10 cellular contexts compared by ENCODE assay signal in the genomic region with DNA sequence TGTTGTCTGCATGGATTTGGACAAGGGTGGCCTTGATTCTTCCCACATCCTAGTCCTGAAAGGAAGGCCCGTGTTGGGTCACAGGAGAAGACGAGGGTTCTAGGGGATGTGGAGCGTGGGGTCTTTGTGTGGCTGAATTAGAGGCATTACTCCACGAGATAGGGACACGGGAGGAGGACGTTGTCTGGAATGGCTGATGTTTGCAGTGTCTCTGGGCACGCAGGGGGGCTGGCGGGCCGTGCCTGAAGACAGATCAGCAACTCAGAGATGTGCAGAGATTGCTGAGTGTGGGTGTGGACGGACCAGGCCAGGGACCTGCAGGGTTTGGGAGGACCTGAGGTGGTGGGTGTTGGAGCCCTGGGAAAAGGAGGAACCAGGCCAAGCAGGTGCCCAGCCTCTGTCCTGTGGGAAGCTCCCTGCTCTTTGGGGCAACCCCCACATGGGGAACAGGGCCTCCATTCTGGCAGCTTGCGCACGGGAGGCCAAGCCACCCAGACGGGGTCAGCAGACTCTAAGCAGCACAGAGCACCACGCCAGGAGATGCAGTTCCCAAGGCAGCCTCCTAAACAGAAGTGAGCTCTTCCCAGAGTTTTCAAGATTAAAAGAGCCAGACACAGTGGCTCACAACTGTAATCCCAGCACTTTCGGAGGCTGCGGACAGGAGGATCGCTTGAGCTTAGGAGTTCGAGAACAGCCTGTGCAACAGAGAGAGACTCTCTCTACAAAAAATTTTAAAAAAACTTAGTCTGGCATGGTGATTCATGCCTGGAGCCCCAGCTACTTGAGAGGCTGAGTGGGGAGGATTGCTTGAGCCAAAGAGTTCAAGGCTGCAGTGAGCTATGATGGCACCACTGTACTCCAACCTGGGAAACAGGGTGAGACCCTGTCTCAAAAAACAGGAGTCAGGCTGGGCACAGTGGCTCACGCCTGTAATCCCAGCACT.
DNase-seq lines count a peak whose midpoint lies in the region; ATAC-seq and TF ChIP-seq lines count a peak whose summit lies in the region.
"Had no signal": no experiment of that assay in that cellular context is flagged by ENCODE, and none has a peak within 500 bp of the region (broad histone marks: within the 10 kb centered on the region; RNA-seq: fewer than 3 reads in every experiment).

No MANE protein-coding gene starts in this region.

- H3K27me3 ChIP-seq in DOHH2 (ENCODE audit: control insufficient read depth, low read length) (no peaks in the 10 kb centered on the region), WERI-Rb-1 (ENCODE audit: insufficient read depth, low read depth, severe bottlenecking) (no peaks in the 10 kb centered on the region), heart right ventricle (no peaks in the 10 kb centered on the region), sigmoid colon (no peaks in the 10 kb centered on the region)

- H3K9me2 ChIP-seq in DOHH2 (replicated peaks; ENCODE audit: control insufficient read depth, low read length), result no peaks in the 10 kb centered on the region

- H3K4me1 Mint-ChIP-seq in activated CD4-positive, alpha-beta T cell treated with anti-CD3 and anti-CD28 coated beads, Interleukin-2, amount 10 ng/mL, durations not matched to agents 7 days and 5 days, result no peaks in the 10 kb centered on the region
- H3K4me1 Mint-ChIP-seq: activated CD8-positive, alpha-beta memory T cell treated with anti-CD3 and anti-CD28 coated beads, Interleukin-2, amount 10 ng/mL, durations not matched to agents 7 days and 5 days had no signal

- H3K27ac Mint-ChIP-seq in activated CD4-positive, alpha-beta T cell treated with anti-CD3 and anti-CD28 coated beads, Interleukin-2, amount 10 ng/mL, durations not matched to agents 7 days and 5 days, result no peak overlapping the region
- H3K27ac Mint-ChIP-seq: activated CD8-positive, alpha-beta memory T cell treated with anti-CD3 and anti-CD28 coated beads, Interleukin-2, amount 10 ng/mL, durations not matched to agents 7 days and 5 days had no signal

- no peaks in the 10 kb centered on the region for H3K9me3 Mint-ChIP-seq in activated CD4-positive, alpha-beta T cell treated with anti-CD3 and anti-CD28 coated beads, Interleukin-2, amount 10 ng/mL, durations not matched to agents 7 days and 5 days

- no peak for TF ChIP-seq POLR2A in sigmoid colon (IDR thresholded peaks at IDR 0.05)

- no peaks in the 10 kb centered on the region for H3K36me3 Mint-ChIP-seq in activated CD4-positive, alpha-beta T cell treated with anti-CD3 and anti-CD28 coated beads, Interleukin-2, amount 10 ng/mL, durations not matched to agents 7 days and 5 days (ENCODE audit: low read depth)
- H3K36me3 Mint-ChIP-seq: activated CD8-positive, alpha-beta memory T cell treated with anti-CD3 and anti-CD28 coated beads, Interleukin-2, amount 10 ng/mL, durations not matched to agents 7 days and 5 days had no signal

- 82 to 90% methylated on average over 19 of the region's 19 CpGs for WGBS in heart right ventricle, 2 donors
- WGBS in sigmoid colon, 2 donors, result 87 to 90% methylated on average over 19 of the region's 19 CpGs

- no peaks in the 10 kb centered on the region for H3K27me3 Mint-ChIP-seq in activated CD4-positive, alpha-beta T cell treated with anti-CD3 and anti-CD28 coated beads, Interleukin-2, amount 10 ng/mL, durations not matched to agents 7 days and 5 days
- H3K27me3 Mint-ChIP-seq: activated CD8-positive, alpha-beta memory T cell treated with anti-CD3 and anti-CD28 coated beads, Interleukin-2, amount 10 ng/mL, durations not matched to agents 7 days and 5 days had no signal

- H3K27ac ChIP-seq in DOHH2 (ENCODE audit: low read depth, low read length) (no peak overlapping the region), WERI-Rb-1 (peak overlapping the region; percentile 28), heart right ventricle (peak overlapping the region in 6 of 10 donors; percentile 35 to 65 (median 54)), sigmoid colon (peak overlapping the region; percentile 59 to 77 (median 68))

- POLR2A ChIA-PET in activated CD4-positive, alpha-beta T cell treated with anti-CD3 and anti-CD28 coated beads, Interleukin-2, amount 10 ng/mL, durations not matched to agents 7 days and 5 days (lab: Charles Lee), result no interaction called here

- no peaks in the 10 kb centered on the region for H4K20me1 ChIP-seq in DOHH2 (ENCODE audit: control insufficient read depth, insufficient read depth, low read depth, low read length)

- peak overlapping the region; percentile 49 for H3K4me2 ChIP-seq in DOHH2 (ENCODE audit: low read length)

- H3K4me3 Mint-ChIP-seq in activated CD4-positive, alpha-beta T cell treated with anti-CD3 and anti-CD28 coated beads, Interleukin-2, amount 10 ng/mL, durations not matched to agents 7 days and 5 days, result no peak overlapping the region
- H3K4me3 Mint-ChIP-seq: activated CD8-positive, alpha-beta memory T cell treated with anti-CD3 and anti-CD28 coated beads, Interleukin-2, amount 10 ng/mL, durations not matched to agents 7 days and 5 days had no signal

- no peaks in the 10 kb centered on the region for H3K9me3 ChIP-seq in DOHH2 (ENCODE audit: control insufficient read depth, insufficient read depth, low read length)
- no peaks in the 10 kb centered on the region for H3K9me3 ChIP-seq in WERI-Rb-1 (ENCODE audit: severe bottlenecking)
- no peaks in the 10 kb centered on the region for H3K9me3 ChIP-seq in heart right ventricle
- no peaks in the 10 kb centered on the region for H3K9me3 ChIP-seq in sigmoid colon

- peak in 4 of 8 donors; percentile 7 to 22 (median 10) for ATAC-seq in heart right ventricle
- no peak for ATAC-seq in GM21367 (IDR thresholded peaks at IDR 0.05; ENCODE audit: unreplicated experiment)
- ATAC-seq: activated CD8-positive, alpha-beta memory T cell treated with anti-CD3 and anti-CD28 coated beads, Interleukin-2, amount 10 ng/mL, durations not matched to agents 7 days and 5 days had no signal

- no peak for TF ChIP-seq EP300 in sigmoid colon (IDR thresholded peaks at IDR 0.05)

- DNase-seq in WERI-Rb-1 (no peak), heart right ventricle (no peak), sigmoid colon (peak; percentile 66), cerebellar cortex (ENCODE audit: low spot score) (no peak), NCI-H1436 (lab: John Stamatoyannopoulos, UW) (no peak)
- DNase-seq in activated CD4-positive, alpha-beta T cell treated with anti-CD3 and anti-CD28 coated beads, Interleukin-2, amount 10 ng/mL, durations not matched to agents 7 days and 5 days, result no peak
- DNase-seq: activated CD8-positive, alpha-beta memory T cell treated with anti-CD3 and anti-CD28 coated beads, Interleukin-2, amount 10 ng/mL, durations not matched to agents 7 days and 5 days; KBM-7 had no signal

- H3K4me1 ChIP-seq in DOHH2 (ENCODE audit: control insufficient read depth, low read length), result peaks cover 20% of the 10 kb centered on the region
- H3K4me1 ChIP-seq in heart right ventricle, result peaks cover 4 to 27% (median 15%) of the 10 kb centered on the region in 9 donors
- H3K4me1 ChIP-seq in sigmoid colon, result peaks cover 0 to 18% (median 17%) of the 10 kb centered on the region in 4 donors

- H3K4me3 ChIP-seq in DOHH2 (ENCODE audit: low read length), result no peak overlapping the region
- H3K4me3 ChIP-seq in WERI-Rb-1 (ENCODE audit: low read depth, low read length), result no peak overlapping the region
- peak overlapping the region in 1 of 10 donors; percentile 17 for H3K4me3 ChIP-seq in heart right ventricle
- no peak overlapping the region for H3K4me3 ChIP-seq in sigmoid colon

- intact Hi-C loops in heart right ventricle (cut with DNase I), result no loop called here
- intact Hi-C loops in sigmoid colon (cut with DNase I), result loop anchor here (10.0 kb wide), 1 partner anchor 72 kb away; no protein-coding TSS in a partner anchor

- CTCF ChIA-PET in activated CD4-positive, alpha-beta T cell treated with anti-CD3 and anti-CD28 coated beads, Interleukin-2, amount 10 ng/mL, durations not matched to agents 7 days and 5 days (lab: Charles Lee), result interaction anchor here (1.1 kb wide), 1 partner anchor 20 kb away, joined by 3 read pairs; no protein-coding TSS in a partner anchor

- H3K36me3 ChIP-seq in DOHH2 (ENCODE audit: control insufficient read depth, low read length), result peaks cover 12% of the 10 kb centered on the region
- peaks cover 46% of the 10 kb centered on the region for H3K36me3 ChIP-seq in WERI-Rb-1
- H3K36me3 ChIP-seq in heart right ventricle, result peaks cover 0 to 18% (median 0%) of the 10 kb centered on the region in 9 donors
- H3K36me3 ChIP-seq in sigmoid colon, result peaks cover 0 to 19% (median 0%) of the 10 kb centered on the region in 4 donors

- no peaks in the 10 kb centered on the region for H3F3A ChIP-seq in DOHH2 (ENCODE audit: control insufficient read depth, insufficient read depth)

- no peaks in the 10 kb centered on the region for H3K79me2 ChIP-seq in DOHH2 (ENCODE audit: control insufficient read depth, low read length)

- no peak for TF ChIP-seq CTCF in DOHH2 (IDR thresholded peaks at IDR 0.05; ENCODE audit: low read depth, low read length, poor library complexity, severe bottlenecking)
- TF ChIP-seq CTCF in WERI-Rb-1 (IDR thresholded peaks at IDR 0.05; ENCODE audit: low read depth, low read length), result no peak
- TF ChIP-seq CTCF in heart right ventricle (IDR thresholded peaks at IDR 0.05), result no peak
- no peak for TF ChIP-seq CTCF in sigmoid colon (IDR thresholded peaks at IDR 0.05)
